In the genomic region with DNA sequence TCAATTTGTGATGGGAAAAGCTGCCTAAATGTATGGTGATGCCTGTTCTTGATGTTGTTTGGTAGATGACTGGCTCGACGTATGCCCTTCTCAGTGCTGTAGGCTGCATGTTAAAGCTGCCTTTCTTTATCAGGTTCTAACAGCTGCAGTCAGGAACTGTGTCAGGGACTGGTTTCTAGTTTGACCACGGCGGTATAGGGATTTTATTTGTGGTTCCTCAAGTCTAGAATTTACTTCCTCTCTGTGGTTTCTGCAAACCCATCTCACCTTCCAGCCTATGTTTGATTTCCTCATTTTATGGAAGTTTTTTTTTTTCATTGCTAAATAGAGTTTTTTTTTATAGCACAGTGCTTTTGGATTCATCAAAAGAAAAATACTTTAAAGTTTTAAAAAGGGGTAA, we compare ENCODE assay signal across 8 cellular contexts. TPM values are rescaled to one million over a fixed set of nuclear protein-coding genes. Genes with fewer than 3 reads are reported as not detected.
DNase-seq lines count a peak whose midpoint lies in the region; ATAC-seq and TF ChIP-seq lines count a peak whose summit lies in the region.

No MANE protein-coding gene starts in this region.

- H3K27me3 ChIP-seq in esophagus muscularis mucosa: no peaks in the 10 kb centered on the region

- TF ChIP-seq CTCF in GM10266 (IDR thresholded peaks at IDR 0.05; ENCODE audit: control insufficient read depth, insufficient read depth, low read depth, missing control alignments) (no peak), WTC11 (IDR thresholded peaks at IDR 0.05) (no peak), esophagus muscularis mucosa (IDR thresholded peaks at IDR 0.05) (no peak)

- no peak for TF ChIP-seq EP300 in esophagus muscularis mucosa (IDR thresholded peaks at IDR 0.05)

- H3K27ac ChIP-seq in esophagus muscularis mucosa (replicated peaks in 1 of 4): no peak overlapping the region

- H3K4me3 Mint-ChIP-seq in WTC11: no peak overlapping the region

- peak; percentile 17 for DNase-seq in GM10266 (ENCODE audit: extremely low spot score)
- no peak for DNase-seq in WTC11 (ENCODE audit: low spot score)
- peak; percentile 13 for DNase-seq in midbrain (lab: John Stamatoyannopoulos, UW)
- no peak for DNase-seq in mesenteric fat pad (ENCODE audit: low spot score)
- DNase-seq in NCI-H1436 treated with DMSO at 0.1 percent for 48 hours (lab: John Stamatoyannopoulos, UW): no peak
- no peak for DNase-seq in esophagus muscularis mucosa (ENCODE audit: extremely low spot score)

- POLR2A ChIA-PET in WTC11 (lab: Charles Lee): no interaction called here

- H3K36me3 Mint-ChIP-seq in WTC11: peaks cover 2% of the 10 kb centered on the region; the same call in 1 of the 2 replicates

- H3K27ac Mint-ChIP-seq in WTC11: peak overlapping the region; percentile 88

- H3K4me1 Mint-ChIP-seq in WTC11: peaks cover 54% of the 10 kb centered on the region

- CTCF ChIA-PET in WTC11 (lab: Charles Lee): interaction anchor here (0.6 to 1.5 kb wide), 4 partner anchors 15 to 112 kb away, joined by 3 to 8 read pairs (median 4); no protein-coding TSS in a partner anchor

- H3K9me3 ChIP-seq in esophagus muscularis mucosa: no peaks in the 10 kb centered on the region

- peak; percentile 70 for ATAC-seq in GM21360 (IDR thresholded peaks at IDR 0.05; ENCODE audit: unreplicated experiment)
- peak; percentile 61 for ATAC-seq in HG03460 (IDR thresholded peaks at IDR 0.05; ENCODE audit: unreplicated experiment)
- ATAC-seq in WTC11: peak; percentile 10; the same call in 1 of the 2 replicates

- 85% methylated on average over 4 of the region's 4 CpGs for WGBS in esophagus muscularis mucosa

- peaks cover 19 to 30% (median 22%) of the 10 kb centered on the region in 4 donors for H3K4me1 ChIP-seq in esophagus muscularis mucosa

- H3K27me3 Mint-ChIP-seq in WTC11 (ENCODE audit: low read depth): no peaks in the 10 kb centered on the region

- H3K4me3 ChIP-seq in esophagus muscularis mucosa: no peak overlapping the region

- intact Hi-C loops in esophagus muscularis mucosa (cut with DNase I): no loop called here

- no peak for TF ChIP-seq POLR2A in esophagus muscularis mucosa (IDR thresholded peaks at IDR 0.05; ENCODE audit: low read depth)

- H3K36me3 ChIP-seq in esophagus muscularis mucosa: peaks cover 0 to 11% (median 8%) of the 10 kb centered on the region in 4 donors

- no peaks in the 10 kb centered on the region for H3K9me3 Mint-ChIP-seq in WTC11

TF ChIP-seq in WTC11, 78 proteins besides CTCF, POLR2A, EP300 and RAD21 (continues in another document):
- TF ChIP-seq TP53 (CRISPR knock-in tag; IDR thresholded peaks at IDR 0.05): no peak
- no peak for TF ChIP-seq ESRRA (CRISPR knock-in tag; IDR thresholded peaks at IDR 0.05; ENCODE audit: borderline replicate concordance)
- TF ChIP-seq, protein P1, sequence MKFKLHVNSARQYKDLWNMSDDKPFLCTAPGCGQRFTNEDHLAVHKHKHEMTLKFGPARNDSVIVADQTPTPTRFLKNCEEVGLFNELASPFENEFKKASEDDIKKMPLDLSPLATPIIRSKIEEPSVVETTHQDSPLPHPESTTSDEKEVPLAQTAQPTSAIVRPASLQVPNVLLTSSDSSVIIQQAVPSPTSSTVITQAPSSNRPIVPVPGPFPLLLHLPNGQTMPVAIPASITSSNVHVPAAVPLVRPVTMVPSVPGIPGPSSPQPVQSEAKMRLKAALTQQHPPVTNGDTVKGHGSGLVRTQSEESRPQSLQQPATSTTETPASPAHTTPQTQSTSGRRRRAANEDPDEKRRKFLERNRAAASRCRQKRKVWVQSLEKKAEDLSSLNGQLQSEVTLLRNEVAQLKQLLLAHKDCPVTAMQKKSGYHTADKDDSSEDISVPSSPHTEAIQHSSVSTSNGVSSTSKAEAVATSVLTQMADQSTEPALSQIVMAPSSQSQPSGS (CRISPR knock-in tag; IDR thresholded peaks at IDR 0.05; ENCODE audit: borderline replicate concordance, low read depth): no peak
- TF ChIP-seq CBFB (CRISPR knock-in tag; IDR thresholded peaks at IDR 0.05; ENCODE audit: low read depth): no peak
- no peak for TF ChIP-seq GABPB1 (CRISPR knock-in tag; IDR thresholded peaks at IDR 0.05)
- no peak for TF ChIP-seq ELF4 (CRISPR knock-in tag; IDR thresholded peaks at IDR 0.05; ENCODE audit: low read depth)
- no peak for TF ChIP-seq SP1 (CRISPR knock-in tag; conservative IDR thresholded peaks at IDR 0.05)
- TF ChIP-seq ZBTB21 (CRISPR knock-in tag; IDR thresholded peaks at IDR 0.05; ENCODE audit: borderline replicate concordance): no peak
- TF ChIP-seq, protein P2, sequence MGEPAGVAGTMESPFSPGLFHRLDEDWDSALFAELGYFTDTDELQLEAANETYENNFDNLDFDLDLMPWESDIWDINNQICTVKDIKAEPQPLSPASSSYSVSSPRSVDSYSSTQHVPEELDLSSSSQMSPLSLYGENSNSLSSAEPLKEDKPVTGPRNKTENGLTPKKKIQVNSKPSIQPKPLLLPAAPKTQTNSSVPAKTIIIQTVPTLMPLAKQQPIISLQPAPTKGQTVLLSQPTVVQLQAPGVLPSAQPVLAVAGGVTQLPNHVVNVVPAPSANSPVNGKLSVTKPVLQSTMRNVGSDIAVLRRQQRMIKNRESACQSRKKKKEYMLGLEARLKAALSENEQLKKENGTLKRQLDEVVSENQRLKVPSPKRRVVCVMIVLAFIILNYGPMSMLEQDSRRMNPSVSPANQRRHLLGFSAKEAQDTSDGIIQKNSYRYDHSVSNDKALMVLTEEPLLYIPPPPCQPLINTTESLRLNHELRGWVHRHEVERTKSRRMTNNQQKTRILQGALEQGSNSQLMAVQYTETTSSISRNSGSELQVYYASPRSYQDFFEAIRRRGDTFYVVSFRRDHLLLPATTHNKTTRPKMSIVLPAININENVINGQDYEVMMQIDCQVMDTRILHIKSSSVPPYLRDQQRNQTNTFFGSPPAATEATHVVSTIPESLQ (CRISPR knock-in tag; IDR thresholded peaks at IDR 0.05): no peak
- TF ChIP-seq SMAD3 (CRISPR knock-in tag; IDR thresholded peaks at IDR 0.05; ENCODE audit: borderline replicate concordance): no peak
- TF ChIP-seq CREM (CRISPR knock-in tag; IDR thresholded peaks at IDR 0.05): no peak
- TF ChIP-seq, protein P3, sequence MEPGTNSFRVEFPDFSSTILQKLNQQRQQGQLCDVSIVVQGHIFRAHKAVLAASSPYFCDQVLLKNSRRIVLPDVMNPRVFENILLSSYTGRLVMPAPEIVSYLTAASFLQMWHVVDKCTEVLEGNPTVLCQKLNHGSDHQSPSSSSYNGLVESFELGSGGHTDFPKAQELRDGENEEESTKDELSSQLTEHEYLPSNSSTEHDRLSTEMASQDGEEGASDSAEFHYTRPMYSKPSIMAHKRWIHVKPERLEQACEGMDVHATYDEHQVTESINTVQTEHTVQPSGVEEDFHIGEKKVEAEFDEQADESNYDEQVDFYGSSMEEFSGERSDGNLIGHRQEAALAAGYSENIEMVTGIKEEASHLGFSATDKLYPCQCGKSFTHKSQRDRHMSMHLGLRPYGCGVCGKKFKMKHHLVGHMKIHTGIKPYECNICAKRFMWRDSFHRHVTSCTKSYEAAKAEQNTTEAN (CRISPR knock-in tag; IDR thresholded peaks at IDR 0.05): no peak
- TF ChIP-seq, protein P4, sequence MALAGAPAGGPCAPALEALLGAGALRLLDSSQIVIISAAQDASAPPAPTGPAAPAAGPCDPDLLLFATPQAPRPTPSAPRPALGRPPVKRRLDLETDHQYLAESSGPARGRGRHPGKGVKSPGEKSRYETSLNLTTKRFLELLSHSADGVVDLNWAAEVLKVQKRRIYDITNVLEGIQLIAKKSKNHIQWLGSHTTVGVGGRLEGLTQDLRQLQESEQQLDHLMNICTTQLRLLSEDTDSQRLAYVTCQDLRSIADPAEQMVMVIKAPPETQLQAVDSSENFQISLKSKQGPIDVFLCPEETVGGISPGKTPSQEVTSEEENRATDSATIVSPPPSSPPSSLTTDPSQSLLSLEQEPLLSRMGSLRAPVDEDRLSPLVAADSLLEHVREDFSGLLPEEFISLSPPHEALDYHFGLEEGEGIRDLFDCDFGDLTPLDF (CRISPR knock-in tag; IDR thresholded peaks at IDR 0.05): no peak
- TF ChIP-seq, protein P5, sequence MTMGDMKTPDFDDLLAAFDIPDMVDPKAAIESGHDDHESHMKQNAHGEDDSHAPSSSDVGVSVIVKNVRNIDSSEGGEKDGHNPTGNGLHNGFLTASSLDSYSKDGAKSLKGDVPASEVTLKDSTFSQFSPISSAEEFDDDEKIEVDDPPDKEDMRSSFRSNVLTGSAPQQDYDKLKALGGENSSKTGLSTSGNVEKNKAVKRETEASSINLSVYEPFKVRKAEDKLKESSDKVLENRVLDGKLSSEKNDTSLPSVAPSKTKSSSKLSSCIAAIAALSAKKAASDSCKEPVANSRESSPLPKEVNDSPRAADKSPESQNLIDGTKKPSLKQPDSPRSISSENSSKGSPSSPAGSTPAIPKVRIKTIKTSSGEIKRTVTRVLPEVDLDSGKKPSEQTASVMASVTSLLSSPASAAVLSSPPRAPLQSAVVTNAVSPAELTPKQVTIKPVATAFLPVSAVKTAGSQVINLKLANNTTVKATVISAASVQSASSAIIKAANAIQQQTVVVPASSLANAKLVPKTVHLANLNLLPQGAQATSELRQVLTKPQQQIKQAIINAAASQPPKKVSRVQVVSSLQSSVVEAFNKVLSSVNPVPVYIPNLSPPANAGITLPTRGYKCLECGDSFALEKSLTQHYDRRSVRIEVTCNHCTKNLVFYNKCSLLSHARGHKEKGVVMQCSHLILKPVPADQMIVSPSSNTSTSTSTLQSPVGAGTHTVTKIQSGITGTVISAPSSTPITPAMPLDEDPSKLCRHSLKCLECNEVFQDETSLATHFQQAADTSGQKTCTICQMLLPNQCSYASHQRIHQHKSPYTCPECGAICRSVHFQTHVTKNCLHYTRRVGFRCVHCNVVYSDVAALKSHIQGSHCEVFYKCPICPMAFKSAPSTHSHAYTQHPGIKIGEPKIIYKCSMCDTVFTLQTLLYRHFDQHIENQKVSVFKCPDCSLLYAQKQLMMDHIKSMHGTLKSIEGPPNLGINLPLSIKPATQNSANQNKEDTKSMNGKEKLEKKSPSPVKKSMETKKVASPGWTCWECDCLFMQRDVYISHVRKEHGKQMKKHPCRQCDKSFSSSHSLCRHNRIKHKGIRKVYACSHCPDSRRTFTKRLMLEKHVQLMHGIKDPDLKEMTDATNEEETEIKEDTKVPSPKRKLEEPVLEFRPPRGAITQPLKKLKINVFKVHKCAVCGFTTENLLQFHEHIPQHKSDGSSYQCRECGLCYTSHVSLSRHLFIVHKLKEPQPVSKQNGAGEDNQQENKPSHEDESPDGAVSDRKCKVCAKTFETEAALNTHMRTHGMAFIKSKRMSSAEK (CRISPR knock-in tag; IDR thresholded peaks at IDR 0.05; ENCODE audit: borderline replicate concordance): no peak
- TF ChIP-seq, protein P6, sequence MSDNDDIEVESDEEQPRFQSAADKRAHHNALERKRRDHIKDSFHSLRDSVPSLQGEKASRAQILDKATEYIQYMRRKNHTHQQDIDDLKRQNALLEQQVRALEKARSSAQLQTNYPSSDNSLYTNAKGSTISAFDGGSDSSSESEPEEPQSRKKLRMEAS (CRISPR knock-in tag; IDR thresholded peaks at IDR 0.05): no peak
- TF ChIP-seq CREB1 (CRISPR knock-in tag; IDR thresholded peaks at IDR 0.05): no peak

RNA-seq across cellular contexts. Expression of a gene that starts 26.5 kb away (rescaled TPM):
- total RNA-seq in WTC11 (2021) (23.0 to 25.5 TPM (median 24.3 TPM) in 3 replicates), mesenteric fat pad (10.2 TPM), esophagus muscularis mucosa (10 to 100 TPM; 22.5 to 31.7 (median 28.4) TPM)

Comparison
In these comparisons a context has a peak if more than half of its experiments do, and no peak if none do; other contexts are left out.
1. DNase-seq: peak in GM10266 (single experiment) and midbrain (single experiment); none in WTC11 (single experiment), mesenteric fat pad (single experiment), NCI-H1436 treated with DMSO at 0.1 percent for 48 hours (single experiment) and esophagus muscularis mucosa (single experiment).
2. ATAC-seq: peak in every context shown above with its lines; median percentile 70 in GM21360; 61 in HG03460; 10 in WTC11.